25 cellular contexts compared by ENCODE assay signal in the genomic region with DNA sequence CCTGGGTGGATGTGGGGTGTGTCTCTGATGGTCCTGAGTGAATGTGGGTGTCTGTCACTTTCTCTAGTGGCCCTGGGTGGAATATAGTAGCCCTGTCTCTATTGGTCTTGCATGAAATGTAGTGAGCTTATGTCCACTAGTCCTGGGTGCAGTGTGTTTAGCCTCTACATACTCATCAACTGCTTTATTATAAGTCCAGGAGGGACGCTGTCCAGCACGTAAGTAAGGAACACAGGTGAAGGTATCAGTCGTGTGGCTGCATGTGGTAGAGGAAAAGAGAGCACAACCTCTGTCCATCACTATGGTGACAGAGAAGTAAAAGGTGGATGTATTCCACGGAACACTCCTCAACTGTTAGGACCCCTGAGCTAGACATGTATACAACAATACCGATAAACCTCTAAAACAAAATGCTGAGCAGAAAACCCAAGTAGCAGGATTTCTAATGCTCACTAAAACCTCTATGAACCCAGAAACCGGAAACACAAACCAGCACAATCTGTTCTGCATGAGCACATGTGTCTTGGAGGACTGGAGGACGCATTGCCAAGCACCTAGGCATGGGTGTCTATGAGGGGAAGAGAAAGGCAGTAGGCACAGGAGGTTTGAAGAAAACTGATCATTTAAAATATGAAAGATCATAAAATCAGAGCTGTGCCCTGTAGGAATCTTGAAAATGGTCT. TPM values are rescaled to one million over a fixed set of nuclear protein-coding genes. Genes with fewer than 3 reads are reported as not detected.
DNase-seq lines count a peak whose midpoint lies in the region; ATAC-seq, FAIRE-seq and TF ChIP-seq lines count a peak whose summit lies in the region.
"Had no signal": no experiment of that assay in that cellular context is flagged by ENCODE, and none has a peak within 500 bp of the region (broad histone marks: within the 10 kb centered on the region; RNA-seq: fewer than 3 reads in every experiment).

No MANE protein-coding gene starts in this region.

- DNase-seq in DND-41: no peak
- DNase-seq in coronary artery (ENCODE audit: low spot score): peak; percentile 28
- DNase-seq in urothelium cell line (ENCODE audit: low spot score): no peak
- no peak for DNase-seq in NCI-H1694 treated with DMSO at 0.1 percent for 48 hours (lab: John Stamatoyannopoulos, UW)
- no peak for DNase-seq in naive thymus-derived CD4-positive, alpha-beta T cell
- DNase-seq: Caco-2; CD4-positive, alpha-beta memory T cell; DMS 273 treated with DMSO at 0.1 percent for 48 hours; DMS79 treated with DMSO at 0.1 percent for 48 hours; KG1; NCI-H1105; NCI-H146; NCI-H2029 treated with DMSO at 0.1 percent for 48 hours; NCI-H226; NCI-H510A treated with DMSO at 0.1 percent for 48 hours; NCI-H748 treated with DMSO at 0.1 percent for 48 hours had no signal

- H3K4me3 ChIP-seq in DND-41 (ENCODE audit: low read depth in 1 of 2, low read length in 2 of 2) (no peak overlapping the region), HEK293 (ENCODE audit: low read depth, low read length) (no peak overlapping the region), coronary artery (no peak overlapping the region)
- no peak overlapping the region for H3K4me3 ChIP-seq in naive thymus-derived CD4-positive, alpha-beta T cell (ENCODE audit: low read length)

- H3K27me3 Mint-ChIP-seq in naive thymus-derived CD4-positive, alpha-beta T cell: peaks cover 0 to 48% (median 8%) of the 10 kb centered on the region in 5 donors

- H3K27ac Mint-ChIP-seq in naive thymus-derived CD4-positive, alpha-beta T cell: no peak overlapping the region

- no peaks in the 10 kb centered on the region for H3K9me3 ChIP-seq in DND-41 (ENCODE audit: insufficient read depth, low read length, severe bottlenecking)
- H3K9me3 ChIP-seq in HEK293 (ENCODE audit: control insufficient read depth, insufficient read depth, low read depth, low read length): no peaks in the 10 kb centered on the region
- H3K9me3 ChIP-seq in naive thymus-derived CD4-positive, alpha-beta T cell (ENCODE audit: control insufficient read depth in 2 of 3, low read length in 3 of 3): no peaks in the 10 kb centered on the region

- ATAC-seq in DND-41 (ENCODE audit: insufficient read depth, low read depth) (peak; percentile 49), HG02759 (IDR thresholded peaks at IDR 0.05; ENCODE audit: unreplicated experiment) (no peak)
- ATAC-seq in naive thymus-derived CD4-positive, alpha-beta T cell: no peak
- ATAC-seq: Panc1, SK-N-SH treated with all-trans-retinoic acid at 6 μM for 48 hours had no signal

- no peaks in the 10 kb centered on the region for H3K27me3 ChIP-seq in DND-41 (ENCODE audit: insufficient read depth, low read length, poor library complexity)
- no peaks in the 10 kb centered on the region for H3K27me3 ChIP-seq in naive thymus-derived CD4-positive, alpha-beta T cell (ENCODE audit: control insufficient read depth in 2 of 2, insufficient read depth in 2 of 2, low read length in 2 of 2)

- peak; percentile 46 for FAIRE-seq in urothelium cell line (lab: Jason Lieb, UNC)
- FAIRE-seq: GM12892, GM18507, H1 had no signal

- POLR2A ChIA-PET in HEK293 (lab: Yijun Ruan, JAX): no interaction called here
- POLR2A ChIA-PET in naive thymus-derived CD4-positive, alpha-beta T cell (lab: Charles Lee): interaction anchor here (0.7 kb wide), 1 partner anchor 359 kb away, joined by 6 read pairs; no protein-coding TSS in a partner anchor

- H3K27ac ChIP-seq in DND-41 (ENCODE audit: low read length) (no peak overlapping the region), HEK293 (ENCODE audit: extremely low read depth, low read depth, low read length) (no peak overlapping the region), coronary artery (no peak overlapping the region)
- H3K27ac ChIP-seq in naive thymus-derived CD4-positive, alpha-beta T cell (ENCODE audit: low read depth, low read length): no peak overlapping the region

- intact Hi-C loops in naive thymus-derived CD4-positive, alpha-beta T cell (cut with micrococcal nuclease): no loop called here

- no peaks in the 10 kb centered on the region for H3K36me3 Mint-ChIP-seq in naive thymus-derived CD4-positive, alpha-beta T cell
- H3K36me3 Mint-ChIP-seq: CD4-positive, alpha-beta memory T cell had no signal

- H3K4me1 Mint-ChIP-seq in naive thymus-derived CD4-positive, alpha-beta T cell: peaks cover 0 to 3% (median 0%) of the 10 kb centered on the region in 7 donors

- H3K36me3 ChIP-seq in DND-41 (ENCODE audit: insufficient read depth, low read length) (no peaks in the 10 kb centered on the region), HEK293 (ENCODE audit: control insufficient read depth in 2 of 2, insufficient read depth in 1 of 2, low read length in 2 of 2) (no peaks in the 10 kb centered on the region)
- H3K36me3 ChIP-seq in naive thymus-derived CD4-positive, alpha-beta T cell (ENCODE audit: control insufficient read depth in 2 of 3, insufficient read depth in 3 of 3, low read length in 3 of 3): no peaks in the 10 kb centered on the region

- no peak overlapping the region for H3K9ac ChIP-seq in DND-41 (ENCODE audit: low read depth, low read length)

- no peaks in the 10 kb centered on the region for H3K79me2 ChIP-seq in DND-41 (ENCODE audit: insufficient read depth, low read length)

- no peak overlapping the region for H2AFZ ChIP-seq in DND-41 (ENCODE audit: low read depth, low read length)

- CTCF ChIA-PET in HEK293 (lab: Yijun Ruan, JAX): interaction anchor here (0.9 kb wide), 1 partner anchor 35 kb away, joined by 3 read pairs; no protein-coding TSS in a partner anchor
- CTCF ChIA-PET in naive thymus-derived CD4-positive, alpha-beta T cell (lab: Charles Lee): no interaction called here

- H3K4me1 ChIP-seq in DND-41 (ENCODE audit: insufficient read depth, low read length): peaks cover 23% of the 10 kb centered on the region
- H3K4me1 ChIP-seq in HEK293 (ENCODE audit: control insufficient read depth, insufficient read depth, low read length): no peaks in the 10 kb centered on the region
- no peaks in the 10 kb centered on the region for H3K4me1 ChIP-seq in naive thymus-derived CD4-positive, alpha-beta T cell (ENCODE audit: control insufficient read depth in 2 of 2, insufficient read depth in 2 of 2, low read length in 2 of 2)
- H3K4me1 ChIP-seq: Caco-2 had no signal

- no peaks in the 10 kb centered on the region for H3K9me3 Mint-ChIP-seq in naive thymus-derived CD4-positive, alpha-beta T cell
- H3K9me3 Mint-ChIP-seq: CD4-positive, alpha-beta memory T cell had no signal

- no peak overlapping the region for H3K4me2 ChIP-seq in DND-41 (ENCODE audit: insufficient read depth, low read length)

- TF ChIP-seq CTCF in DND-41 (IDR thresholded peaks at IDR 0.05; ENCODE audit: borderline replicate concordance, extremely low read depth, low read length, poor library complexity, severe bottlenecking) (no peak), HEK293 (tag by site-specific recombination; IDR thresholded peaks at IDR 0.05) (no peak), coronary artery (IDR thresholded peaks at IDR 0.05) (no peak)

- no peaks in the 10 kb centered on the region for H4K20me1 ChIP-seq in DND-41 (ENCODE audit: insufficient read depth, low read length)

- no peak overlapping the region for H3K4me3 Mint-ChIP-seq in naive thymus-derived CD4-positive, alpha-beta T cell
- H3K4me3 Mint-ChIP-seq: CD4-positive, alpha-beta memory T cell had no signal

TF ChIP-seq in HEK293, 187 proteins besides CTCF, POLR2A, EP300 and RAD21:
- no peak for TF ChIP-seq SP3 (tag by site-specific recombination; IDR thresholded peaks at IDR 0.05)
- TF ChIP-seq, protein P1, sequence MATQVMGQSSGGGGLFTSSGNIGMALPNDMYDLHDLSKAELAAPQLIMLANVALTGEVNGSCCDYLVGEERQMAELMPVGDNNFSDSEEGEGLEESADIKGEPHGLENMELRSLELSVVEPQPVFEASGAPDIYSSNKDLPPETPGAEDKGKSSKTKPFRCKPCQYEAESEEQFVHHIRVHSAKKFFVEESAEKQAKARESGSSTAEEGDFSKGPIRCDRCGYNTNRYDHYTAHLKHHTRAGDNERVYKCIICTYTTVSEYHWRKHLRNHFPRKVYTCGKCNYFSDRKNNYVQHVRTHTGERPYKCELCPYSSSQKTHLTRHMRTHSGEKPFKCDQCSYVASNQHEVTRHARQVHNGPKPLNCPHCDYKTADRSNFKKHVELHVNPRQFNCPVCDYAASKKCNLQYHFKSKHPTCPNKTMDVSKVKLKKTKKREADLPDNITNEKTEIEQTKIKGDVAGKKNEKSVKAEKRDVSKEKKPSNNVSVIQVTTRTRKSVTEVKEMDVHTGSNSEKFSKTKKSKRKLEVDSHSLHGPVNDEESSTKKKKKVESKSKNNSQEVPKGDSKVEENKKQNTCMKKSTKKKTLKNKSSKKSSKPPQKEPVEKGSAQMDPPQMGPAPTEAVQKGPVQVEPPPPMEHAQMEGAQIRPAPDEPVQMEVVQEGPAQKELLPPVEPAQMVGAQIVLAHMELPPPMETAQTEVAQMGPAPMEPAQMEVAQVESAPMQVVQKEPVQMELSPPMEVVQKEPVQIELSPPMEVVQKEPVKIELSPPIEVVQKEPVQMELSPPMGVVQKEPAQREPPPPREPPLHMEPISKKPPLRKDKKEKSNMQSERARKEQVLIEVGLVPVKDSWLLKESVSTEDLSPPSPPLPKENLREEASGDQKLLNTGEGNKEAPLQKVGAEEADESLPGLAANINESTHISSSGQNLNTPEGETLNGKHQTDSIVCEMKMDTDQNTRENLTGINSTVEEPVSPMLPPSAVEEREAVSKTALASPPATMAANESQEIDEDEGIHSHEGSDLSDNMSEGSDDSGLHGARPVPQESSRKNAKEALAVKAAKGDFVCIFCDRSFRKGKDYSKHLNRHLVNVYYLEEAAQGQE (tag by site-specific recombination; IDR thresholded peaks at IDR 0.05): peak; percentile 82
- TF ChIP-seq HOXD13 (CRISPR knock-in tag; IDR thresholded peaks at IDR 0.05; ENCODE audit: borderline replicate concordance): no peak
- no peak for TF ChIP-seq ZNF670 (tag by site-specific recombination; IDR thresholded peaks at IDR 0.05; ENCODE audit: low read depth)
TF ChIP-seq in HEK293: peak in this region for 1.

RNA-seq across cellular contexts. Expression of a gene that starts 11.0 kb away (rescaled TPM):
- under 1 TPM in 1 of 5 experiments, not detected in 4; 0.78 TPM for total RNA-seq in naive thymus-derived CD4-positive, alpha-beta T cell
- polyA plus RNA-seq in naive thymus-derived CD4-positive, alpha-beta T cell: not detected
- total RNA-seq: A673; Caco-2; CD4-positive, alpha-beta memory T cell had no signal
- polyA plus RNA-seq: BJ; CD4-positive, alpha-beta memory T cell had no signal

RNA-seq across cellular contexts. Expression of a gene that starts 44.1 kb away (rescaled TPM):
- total RNA-seq in naive thymus-derived CD4-positive, alpha-beta T cell: not detected
- not detected for polyA plus RNA-seq in naive thymus-derived CD4-positive, alpha-beta T cell
- total RNA-seq: A673; Caco-2; CD4-positive, alpha-beta memory T cell; H1 had no signal
- polyA plus RNA-seq: BJ; CD4-positive, alpha-beta memory T cell had no signal

RNA-seq across cellular contexts. Expression of a gene that starts 46.6 kb away (rescaled TPM):
- total RNA-seq in naive thymus-derived CD4-positive, alpha-beta T cell: 10 to 100 TPM in 1 of 5 experiments, 1 to 10 TPM in 2, under 1 TPM in 2; 0.35 to 20.5 (median 5.0) TPM
- polyA plus RNA-seq in naive thymus-derived CD4-positive, alpha-beta T cell: 1 to 10 TPM in 1 of 2 donors, under 1 TPM in 1; 0.34 to 1.3 TPM
- total RNA-seq: A673, H1 had no signal
- polyA plus RNA-seq: BJ, H1 had no signal
